30 cellular contexts compared by ENCODE assay signal in genomic region chr1:235950318-235950717, GRCh38.
"Had no signal": no experiment of that assay in that cellular context is flagged by ENCODE, and none has a peak within 500 bp of the region (broad histone marks: within the 10 kb centered on the region; RNA-seq: fewer than 3 reads in every experiment).

No MANE protein-coding gene starts in this region.

- H3K27me3 Mint-ChIP-seq: activated naive CD4-positive, alpha-beta T cell treated with anti-CD3 and anti-CD28 coated beads, Interleukin-2, amount 10 ng/mL, durations not matched to agents 7 days and 5 days; effector memory CD8-positive, alpha-beta T cell; naive B cell; progenitor cell of endocrine pancreas had no signal

- H3K4me1 Mint-ChIP-seq: mesothelial cell of epicardium had no signal

- H3K9me3 ChIP-seq: tibial nerve had no signal

- H3K27ac Mint-ChIP-seq: activated naive CD4-positive, alpha-beta T cell treated with anti-CD3 and anti-CD28 coated beads, Interleukin-2, amount 10 ng/mL, durations not matched to agents 7 days and 5 days; activated naive CD8-positive, alpha-beta T cell treated with anti-CD3 and anti-CD28 coated beads, Interleukin-2, amount 10 ng/mL, durations not matched to agents 7 days and 5 days; activated T-helper 1 cell treated with anti-CD3 and anti-CD28 coated beads, Interleukin-12 subunit alpha, Interleukin-12 subunit beta, Interleukin-2, Interleukin-4 antibody, amounts not matched to agents 30 ng/mL and 10 ng/mL and 1 ng/mL, durations not matched to agents 14 hours and 24 hours and 36 hours; effector memory CD8-positive, alpha-beta T cell; mesothelial cell of epicardium; nephron progenitor cell; progenitor cell of endocrine pancreas; T-helper 2 cell treated with Interferon-gamma antibody and Interleukin-4, amounts not matched to agents 5 μg/mL and 100 μg/mL, for 36 hours had no signal

- H3K27ac ChIP-seq: brain microvascular endothelial cell, tibial nerve, WERI-Rb-1 had no signal

- H3K4me3 Mint-ChIP-seq: activated naive CD4-positive, alpha-beta T cell treated with anti-CD3 and anti-CD28 coated beads, Interleukin-2, amount 10 ng/mL, durations not matched to agents 7 days and 5 days; activated naive CD8-positive, alpha-beta T cell treated with anti-CD3 and anti-CD28 coated beads, Interleukin-2, amount 10 ng/mL, durations not matched to agents 7 days and 5 days; activated T-helper 1 cell treated with anti-CD3 and anti-CD28 coated beads, Interleukin-12 subunit alpha, Interleukin-12 subunit beta, Interleukin-2, Interleukin-4 antibody, amounts not matched to agents 30 ng/mL and 10 ng/mL and 1 ng/mL, durations not matched to agents 14 hours and 24 hours and 36 hours; effector memory CD8-positive, alpha-beta T cell; mesothelial cell of epicardium; nephron progenitor cell; T-helper 2 cell treated with Interferon-gamma antibody and Interleukin-4, amounts not matched to agents 5 μg/mL and 100 μg/mL, for 36 hours had no signal

- H3K36me3 Mint-ChIP-seq: activated naive CD4-positive, alpha-beta T cell treated with anti-CD3 and anti-CD28 coated beads, Interleukin-2, amount 10 ng/mL, durations not matched to agents 7 days and 5 days; activated naive CD8-positive, alpha-beta T cell treated with anti-CD3 and anti-CD28 coated beads, Interleukin-2, amount 10 ng/mL, durations not matched to agents 7 days and 5 days; mesothelial cell of epicardium; naive B cell had no signal

- ATAC-seq: activated CD4-positive, CD25-positive, alpha-beta regulatory T cell treated with anti-CD3 and anti-CD28 coated beads, Interleukin-2, amount 50 U/mL, for 24 hours; effector memory CD8-positive, alpha-beta T cell; left cardiac atrium; left ventricle myocardium superior had no signal

- H3K4me3 ChIP-seq: smooth muscle cell, tibial nerve had no signal

- H3K27me3 ChIP-seq: brain microvascular endothelial cell, tibial nerve had no signal

- H3K36me3 ChIP-seq: brain microvascular endothelial cell, WERI-Rb-1 had no signal

- DNase-seq: activated CD4-positive, alpha-beta T cell treated with anti-CD3 and anti-CD28 coated beads for 48 hours; activated CD4-positive, alpha-beta T cell treated with anti-CD3 and anti-CD28 coated beads, Interleukin-2, amount 50 U/mL, for 48 hours; activated CD8-positive, alpha-beta memory T cell treated with anti-CD3 and anti-CD28 coated beads, Interleukin-2, amount 50 U/mL, for 4 hours; activated effector memory CD4-positive, alpha-beta T cell treated with anti-CD3 and anti-CD28 coated beads, Interleukin-2, amount 50 U/mL, for 16 hours; activated naive CD4-positive, alpha-beta T cell treated with anti-CD3 and anti-CD28 coated beads, Interleukin-2, amount 10 ng/mL, durations not matched to agents 7 days and 5 days; activated naive CD8-positive, alpha-beta T cell treated with anti-CD3 and anti-CD28 coated beads, Interleukin-2, amount 10 ng/mL, durations not matched to agents 7 days and 5 days; activated T-cell treated with anti-CD3 and anti-CD28 coated beads, Interleukin-2, amount 50 U/mL, for 1 hour; brain microvascular endothelial cell; caudate nucleus; cortex of kidney; effector memory CD8-positive, alpha-beta T cell; head of caudate nucleus; hippocampal formation; left cardiac atrium; left ventricle myocardium superior; naive B cell; nephron progenitor cell; stimulated activated CD4-positive, alpha-beta T cell treated with anti-CD3 and anti-CD28 coated beads, Interleukin-1b, Interleukin-23, amount 100 ng/mL, for 48 hours; stimulated activated CD4-positive, alpha-beta T cell treated with anti-CD3 and anti-CD28 coated beads, Interleukin-4, amount 100 ng/mL, for 4 hours; stimulated activated CD8-positive, alpha-beta memory T cell treated with anti-CD3 and anti-CD28 coated beads, Interleukin-4, amount 100 ng/mL, for 48 hours; stimulated activated naive CD4-positive, alpha-beta T cell; T-helper 1 cell; WERI-Rb-1 had no signal

- H3K9me3 Mint-ChIP-seq: activated naive CD4-positive, alpha-beta T cell treated with anti-CD3 and anti-CD28 coated beads, Interleukin-2, amount 10 ng/mL, durations not matched to agents 7 days and 5 days; activated naive CD8-positive, alpha-beta T cell treated with anti-CD3 and anti-CD28 coated beads, Interleukin-2, amount 10 ng/mL, durations not matched to agents 7 days and 5 days; activated T-helper 1 cell treated with anti-CD3 and anti-CD28 coated beads, Interleukin-12 subunit alpha, Interleukin-12 subunit beta, Interleukin-2, Interleukin-4 antibody, amounts not matched to agents 30 ng/mL and 10 ng/mL and 1 ng/mL, durations not matched to agents 14 hours and 24 hours and 36 hours; effector memory CD8-positive, alpha-beta T cell; naive B cell; T-helper 2 cell treated with Interferon-gamma antibody and Interleukin-4, amounts not matched to agents 5 μg/mL and 100 μg/mL, for 36 hours had no signal
